ENCODE assay signal across 29 cellular contexts in genomic region chr22:20193761-20194494, GRCh38. TPM values are rescaled to one million over a fixed set of nuclear protein-coding genes. Genes with fewer than 3 reads are reported as not detected.
"Had no signal": no experiment of that assay in that cellular context is flagged by ENCODE, and none has a peak within 500 bp of the region (broad histone marks: within the 10 kb centered on the region; RNA-seq: fewer than 3 reads in every experiment).

No MANE protein-coding gene starts in this region.

- DNase-seq: natural killer cell; nucleus accumbens; pancreas; retina; right lobe of liver; sigmoid colon; small intestine; stimulated activated CD4-positive, alpha-beta T cell treated with anti-CD3 and anti-CD28 coated beads, Interleukin-15, amount 100 ng/mL, for 24 hours; stimulated activated CD4-positive, alpha-beta T cell treated with anti-CD3 and anti-CD28 coated beads, Interleukin-2, amount 100 ng/mL, for 24 hours; stimulated activated CD4-positive, alpha-beta T cell treated with anti-CD3 and anti-CD28 coated beads, Interleukin-2, amount 100 ng/mL, for 48 hours; stimulated activated CD4-positive, alpha-beta T cell treated with anti-CD3 and anti-CD28 coated beads, Interleukin-4, amount 100 ng/mL, for 24 hours; stimulated activated naive B cell treated with anti-CD40 and anti-IgM and Interleukin-4, amounts not matched to agents 10 μg/mL and 1 μg/mL and 100 μg/mL, for 72 hours; stimulated activated naive CD4-positive, alpha-beta T cell treated with Interleukin-2 at 50 U/mL for 16 hours; stomach; thyroid gland; trophoblast cell had no signal

- H3K4me1 ChIP-seq: pancreas, right atrium auricular region, sigmoid colon, stomach, thyroid gland, tibial nerve, upper lobe of left lung, vagina had no signal

- H3K4me3 Mint-ChIP-seq: natural killer cell; nephron; neural progenitor cell; stimulated activated effector memory CD8-positive, alpha-beta T cell treated with anti-CD3 and anti-CD28 coated beads, Interleukin-12 subunit alpha, Interleukin-12 subunit beta, amount 100 ng/mL, for 72 hours; stimulated activated naive B cell treated with anti-CD40 and anti-IgM and Interleukin-4, amounts not matched to agents 10 μg/mL and 1 μg/mL and 100 μg/mL, for 72 hours; stimulated activated naive CD8-positive, alpha-beta T cell treated with anti-CD3 and anti-CD28 coated beads, Interleukin-15, Interleukin-2, amounts not matched to agents 100 ng/mL and 50 ng/mL, for 24 hours had no signal

- H3K27ac ChIP-seq: neural progenitor cell, neutrophil, pancreas, prostate gland, right atrium auricular region, right lobe of liver, sigmoid colon, stomach, thoracic aorta, thyroid gland, tibial nerve, upper lobe of left lung, vagina had no signal

- ATAC-seq: natural killer cell; pancreas; stimulated activated effector memory CD8-positive, alpha-beta T cell treated with anti-CD3 and anti-CD28 coated beads, Interleukin-12 subunit alpha, Interleukin-12 subunit beta, amount 100 ng/mL, for 72 hours; stimulated activated naive B cell treated with anti-CD40 and anti-IgM and Interleukin-4, amounts not matched to agents 10 μg/mL and 1 μg/mL and 100 μg/mL, for 72 hours had no signal

- H3K27ac Mint-ChIP-seq: natural killer cell; nephron; neural progenitor cell; stimulated activated effector memory CD8-positive, alpha-beta T cell treated with anti-CD3 and anti-CD28 coated beads, Interleukin-12 subunit alpha, Interleukin-12 subunit beta, amount 100 ng/mL, for 72 hours; stimulated activated naive B cell treated with anti-CD40 and anti-IgM and Interleukin-4, amounts not matched to agents 10 μg/mL and 1 μg/mL and 100 μg/mL, for 72 hours; stimulated activated naive CD8-positive, alpha-beta T cell treated with anti-CD3 and anti-CD28 coated beads, Interleukin-15, Interleukin-2, amounts not matched to agents 100 ng/mL and 50 ng/mL, for 24 hours had no signal

- H3K9me3 ChIP-seq: neutrophil, pancreas, prostate gland, right atrium auricular region, right lobe of liver, sigmoid colon, stomach, thoracic aorta, thyroid gland, tibial nerve, upper lobe of left lung, vagina had no signal

- H3K4me3 ChIP-seq: neural progenitor cell, pancreas, prostate gland, right atrium auricular region, right lobe of liver, sigmoid colon, stomach, thoracic aorta, thyroid gland, tibial nerve, upper lobe of left lung, vagina had no signal

- H3K4me2 ChIP-seq: neural progenitor cell had no signal

- H3K9ac ChIP-seq: neural progenitor cell had no signal

- H3K9me3 Mint-ChIP-seq: natural killer cell; nephron; neural progenitor cell; stimulated activated effector memory CD8-positive, alpha-beta T cell treated with anti-CD3 and anti-CD28 coated beads, Interleukin-12 subunit alpha, Interleukin-12 subunit beta, amount 100 ng/mL, for 72 hours; stimulated activated naive B cell treated with anti-CD40 and anti-IgM and Interleukin-4, amounts not matched to agents 10 μg/mL and 1 μg/mL and 100 μg/mL, for 72 hours; stimulated activated naive CD8-positive, alpha-beta T cell treated with anti-CD3 and anti-CD28 coated beads, Interleukin-15, Interleukin-2, amounts not matched to agents 100 ng/mL and 50 ng/mL, for 24 hours had no signal

- H3K4me1 Mint-ChIP-seq: stimulated activated naive B cell treated with anti-CD40 and anti-IgM and Interleukin-4, amounts not matched to agents 10 μg/mL and 1 μg/mL and 100 μg/mL, for 72 hours had no signal

- H3K27me3 ChIP-seq: neural progenitor cell, neutrophil, pancreas, right atrium auricular region, right lobe of liver, sigmoid colon, stomach, thyroid gland, tibial nerve, upper lobe of left lung, vagina had no signal

- H3K27me3 Mint-ChIP-seq: stimulated activated naive CD8-positive, alpha-beta T cell treated with anti-CD3 and anti-CD28 coated beads, Interleukin-15, Interleukin-2, amounts not matched to agents 100 ng/mL and 50 ng/mL, for 24 hours had no signal

- H2AFZ ChIP-seq: neural progenitor cell had no signal

- H3K36me3 ChIP-seq: neural progenitor cell, neutrophil, pancreas, prostate gland, right atrium auricular region, right lobe of liver, sigmoid colon, stomach, thoracic aorta, thyroid gland, tibial nerve, upper lobe of left lung, vagina had no signal

- FAIRE-seq: pancreas, small intestine had no signal

- H3K36me3 Mint-ChIP-seq: natural killer cell; neural progenitor cell; stimulated activated effector memory CD8-positive, alpha-beta T cell treated with anti-CD3 and anti-CD28 coated beads, Interleukin-12 subunit alpha, Interleukin-12 subunit beta, amount 100 ng/mL, for 72 hours; stimulated activated naive B cell treated with anti-CD40 and anti-IgM and Interleukin-4, amounts not matched to agents 10 μg/mL and 1 μg/mL and 100 μg/mL, for 72 hours had no signal

RNA-seq across cellular contexts. Expression of gene CCDC188, which starts 43.1 kb away (rescaled TPM):
- total RNA-seq: right lobe of liver, skeletal muscle tissue, thoracic aorta, vagina had no signal
- polyA plus RNA-seq: neural cell had no signal
